Comparison of ENCODE assay signal across 7 cellular contexts in genomic region chrX:39458779-39459178, GRCh38.
"Had no signal": no experiment of that assay in that cellular context is flagged by ENCODE, and none has a peak within 500 bp of the region (broad histone marks: within the 10 kb centered on the region; RNA-seq: fewer than 3 reads in every experiment).

No MANE protein-coding gene starts in this region.

- H3K4me3 ChIP-seq: GM12878 had no signal

- DNase-seq: GDM1, GF-D8 had no signal

- FAIRE-seq: G401.6, GM12878, GM12892, GM18507, GM19239 had no signal

- ATAC-seq: GM12878 had no signal
